8 cellular contexts compared by ENCODE assay signal in genomic region chr11:106077609-106078517, GRCh38. TPM values are rescaled to one million over a fixed set of nuclear protein-coding genes. Genes with fewer than 3 reads are reported as not detected.
A peak's percentile ranks its signal among the peaks of the same experiment; 100 is the strongest.
DNase-seq lines count a peak whose midpoint lies in the region; ATAC-seq and TF ChIP-seq lines count a peak whose summit lies in the region.

Gene AASDHPPT (plus strand): TSS chr11:106077662. CDS start chr11:106077711, 49 bp downstream.

- H3K36me3 Mint-ChIP-seq in central memory CD8-positive, alpha-beta T cell (ENCODE audit: insufficient read depth), result peaks cover 32% of the 10 kb centered on the region

- WGBS in spleen, 5 donors, result 0 to 1% (median 1%) methylated on average over 41 to 55 of the region's 55 CpGs

- H3K4me1 Mint-ChIP-seq in central memory CD8-positive, alpha-beta T cell, result peaks cover 63% of the 10 kb centered on the region

- DNase-seq in ELR (ENCODE audit: low read depth) (peak; percentile 53), OCI-LY7 (ENCODE audit: low spot score) (peak; percentile 53), kidney epithelial cell (ENCODE audit: low read depth) (no peak), spleen (no peak), NCI-H128 (lab: John Stamatoyannopoulos, UW; ENCODE audit: unreplicated experiment) (no peak)
- no peak for DNase-seq in central memory CD8-positive, alpha-beta T cell (ENCODE audit: low spot score in 2 of 2)

- no TSS peak for BruUV-seq in OCI-LY7 (replicated peaks; lab: Mats Ljungman, UMichigan)

- ATAC-seq in GM19372 (IDR thresholded peaks at IDR 0.05; ENCODE audit: low read depth, unreplicated experiment) (peak; percentile 13), HG03432 (IDR thresholded peaks at IDR 0.05; ENCODE audit: unreplicated experiment) (peak; percentile 26)
- ATAC-seq in central memory CD8-positive, alpha-beta T cell (replicated peaks; ENCODE audit: extremely low read depth, poor library complexity, severe bottlenecking), result peak; percentile 12

- H3K79me2 ChIP-seq in OCI-LY7 (ENCODE audit: insufficient read depth, low read depth, low read length), result peaks cover 52% of the 10 kb centered on the region

- TF ChIP-seq POLR2A in spleen (IDR thresholded peaks at IDR 0.05), result peak in 1 of 3 donors; percentile 18

- H3K27me3 ChIP-seq in kidney epithelial cell (ENCODE audit: control insufficient read depth, insufficient read depth, low read length), result no peaks in the 10 kb centered on the region
- H3K27me3 ChIP-seq in spleen (replicated peaks in 1 of 7), result no peaks in the 10 kb centered on the region

- H3K4me1 ChIP-seq in OCI-LY7 (ENCODE audit: insufficient read depth, low read length, poor library complexity, severe bottlenecking) (peaks cover 38% of the 10 kb centered on the region), spleen (peaks cover 28 to 66% (median 53%) of the 10 kb centered on the region in 6 donors)

- H3K27me3 Mint-ChIP-seq in central memory CD8-positive, alpha-beta T cell, result no peaks in the 10 kb centered on the region

- peak within 1 kb of the TSS; percentile 88 for H3K4me3 ChIP-seq in OCI-LY7 (ENCODE audit: low read depth, low read length, poor library complexity, severe bottlenecking)
- peak within 1 kb of the TSS; percentile 90 for H3K4me3 ChIP-seq in kidney epithelial cell (ENCODE audit: low read depth, low read length)
- peak within 1 kb of the TSS; percentile 61 to 87 (median 74) for H3K4me3 ChIP-seq in spleen

- peak within 1 kb of the TSS; percentile 98 for H2AFZ ChIP-seq in OCI-LY7 (ENCODE audit: low read length)

- CTCF ChIA-PET in OCI-LY7 (lab: Charles Lee; ENCODE audit: unreplicated experiment), result interaction anchor here (0.6 kb wide), 1 partner anchor 9 kb away, joined by 4 read pairs; no protein-coding TSS in a partner anchor

- H3K36me3 ChIP-seq in OCI-LY7 (ENCODE audit: insufficient read depth, low read length) (peaks cover 34% of the 10 kb centered on the region), kidney epithelial cell (ENCODE audit: control insufficient read depth, insufficient read depth, low read length) (no peaks in the 10 kb centered on the region), spleen (peaks cover 0 to 33% (median 15%) of the 10 kb centered on the region in 6 donors)

- H4K20me1 ChIP-seq in OCI-LY7 (ENCODE audit: insufficient read depth, low read length), result peaks cover 33% of the 10 kb centered on the region

- intact Hi-C loops in OCI-LY7 (cut with micrococcal nuclease; ENCODE audit: unreplicated experiment) (loop anchor here (10.0 kb wide), 1 partner anchor 1377 kb away; the partner anchor contains the start of gene CWF19L2), spleen (cut with DNase I; ENCODE audit: low total_unique reads) (no loop called here)

- peak within 1 kb of the TSS; percentile 95 for H3K4me2 ChIP-seq in OCI-LY7 (ENCODE audit: low read length)

- no peaks in the 10 kb centered on the region for H3K9me3 Mint-ChIP-seq in central memory CD8-positive, alpha-beta T cell

- H3K4me3 Mint-ChIP-seq in central memory CD8-positive, alpha-beta T cell, result peak within 1 kb of the TSS; percentile 95

- POLR2A ChIA-PET in OCI-LY7 (lab: Charles Lee), result interaction anchor here (0.5 to 3.1 kb wide), 11 partner anchors 14 to 1423 kb away, joined by 3 to 14 read pairs (median 3); no protein-coding TSS in a partner anchor

- H3K9me2 ChIP-seq in OCI-LY7 (ENCODE audit: insufficient read depth, low read length), result no peaks in the 10 kb centered on the region

- TF ChIP-seq CTCF in OCI-LY7 (conservative IDR thresholded peaks at IDR 0.05; ENCODE audit: low read length), result peak; percentile 20; the same call in 1 of the 2 replicates
- TF ChIP-seq CTCF in kidney epithelial cell (IDR thresholded peaks at IDR 0.05; ENCODE audit: insufficient read depth, low read length, poor library complexity, severe bottlenecking), result no peak
- TF ChIP-seq CTCF in spleen (IDR thresholded peaks at IDR 0.05 in 8 of 11, conservative IDR thresholded peaks at IDR 0.05 in 3 of 11), result peak in 1 of 11 experiments; percentile 1

- H3K27ac ChIP-seq in OCI-LY7 (ENCODE audit: low read depth, low read length, poor library complexity, severe bottlenecking) (peak within 1 kb of the TSS; percentile 70), spleen (peak within 1 kb of the TSS; percentile 89 to 98 (median 96))

- no peaks in the 10 kb centered on the region for H3K9me3 ChIP-seq in OCI-LY7 (ENCODE audit: low read length)
- H3K9me3 ChIP-seq in spleen, result no peaks in the 10 kb centered on the region

- peak within 1 kb of the TSS; percentile 95 for H3K27ac Mint-ChIP-seq in central memory CD8-positive, alpha-beta T cell (ENCODE audit: low read depth)

RNA-seq across cellular contexts. Expression of gene AASDHPPT, which starts in this region (rescaled TPM):
- total RNA-seq in OCI-LY7 (2014; rRNA removed; shearing (Covaris generic)), result 42.1 and 51.1 TPM in 2 replicates
- total RNA-seq in OCI-LY7 (2022) (44.8 and 49.5 TPM in 2 replicates), kidney epithelial cell (57.7 and 62.9 TPM in 2 replicates), spleen (10 to 100 TPM; 25.2 to 53.5 (median 30.5) TPM)
- polyA plus RNA-seq in spleen, result 10 to 100 TPM; 12.3 to 17.2 (median 17.1) TPM

Comparison
In these comparisons a context has a peak if more than half of its experiments do, and no peak if none do; other contexts are left out.
1. DNase-seq: peak in ELR (single experiment) and OCI-LY7 (single experiment); none in central memory CD8-positive, alpha-beta T cell (0 of 2), kidney epithelial cell (single experiment), spleen (single experiment) and NCI-H128 (single experiment).
2. Peak in every context shown above with its lines, with median percentiles within 50 percentile points of each other: ATAC-seq and H3K4me3 ChIP-seq.